17 cellular contexts compared by ENCODE assay signal in the genomic region with DNA sequence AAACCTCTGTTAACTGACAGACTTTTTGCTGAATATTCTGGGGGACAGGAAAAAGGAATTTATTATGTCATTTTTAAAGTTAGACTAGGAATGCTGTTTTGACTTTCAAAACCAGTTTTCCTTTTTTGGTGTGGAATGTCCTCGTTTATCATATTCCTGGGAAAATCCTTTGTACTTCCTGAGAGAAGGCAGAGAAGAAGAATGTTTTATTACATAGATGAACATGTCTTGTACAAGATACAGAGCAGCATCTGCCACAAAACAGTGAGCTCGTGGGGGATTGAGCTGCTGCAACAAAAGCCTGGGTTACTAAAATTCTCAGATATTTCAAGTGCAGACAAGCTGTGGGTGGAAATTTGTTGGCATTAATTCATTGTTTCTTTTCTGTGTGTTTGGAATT. TPM values are rescaled to one million over a fixed set of nuclear protein-coding genes. Genes with fewer than 3 reads are reported as not detected.
DNase-seq lines count a peak whose midpoint lies in the region; ATAC-seq and TF ChIP-seq lines count a peak whose summit lies in the region.
"Had no signal": no experiment of that assay in that cellular context is flagged by ENCODE, and none has a peak within 500 bp of the region (broad histone marks: within the 10 kb centered on the region; RNA-seq: fewer than 3 reads in every experiment).

No MANE protein-coding gene starts in this region.

- H3K27ac ChIP-seq in right atrium auricular region (peak overlapping the region; percentile 26 to 32), adrenal gland (peak overlapping the region in 2 of 5 donors; percentile 7 to 34)
- H3K27ac ChIP-seq: vagina had no signal

- H3K9me3 Mint-ChIP-seq in endothelial cell (ENCODE audit: unreplicated experiment) (no peaks in the 10 kb centered on the region), mesothelial cell of epicardium (no peaks in the 10 kb centered on the region), type B pancreatic cell (no peaks in the 10 kb centered on the region)
- H3K9me3 Mint-ChIP-seq: neural crest cell had no signal

- H3K9me3 ChIP-seq in right atrium auricular region (no peaks in the 10 kb centered on the region), adrenal gland (replicated peaks in 1 of 3) (no peaks in the 10 kb centered on the region)
- H3K9me3 ChIP-seq: vagina had no signal

- H3K4me1 ChIP-seq in right atrium auricular region (peaks cover 0 to 42% of the 10 kb centered on the region in 2 donors), adrenal gland (replicated peaks in 1 of 2) (peaks cover 0 to 36% of the 10 kb centered on the region in 2 donors)

- peak overlapping the region; percentile 37 for H3K27ac Mint-ChIP-seq in endothelial cell (ENCODE audit: unreplicated experiment)
- peak overlapping the region; percentile 93 for H3K27ac Mint-ChIP-seq in mesothelial cell of epicardium
- peak overlapping the region; percentile 69 for H3K27ac Mint-ChIP-seq in type B pancreatic cell

- 49 to 68% (median 55%) methylated on average over 2 of the region's 2 CpGs for WGBS in adrenal gland, 4 donors

- no peaks in the 10 kb centered on the region for H3K27me3 Mint-ChIP-seq in endothelial cell (ENCODE audit: unreplicated experiment)
- no peaks in the 10 kb centered on the region for H3K27me3 Mint-ChIP-seq in mesothelial cell of epicardium (ENCODE audit: low read depth)
- no peaks in the 10 kb centered on the region for H3K27me3 Mint-ChIP-seq in type B pancreatic cell

- TF ChIP-seq POLR2A in adrenal gland (IDR thresholded peaks at IDR 0.05), result no peak

- no peak for DNase-seq in right atrium auricular region (ENCODE audit: low spot score)
- DNase-seq in left ventricle myocardium superior, result no peak
- no peak for DNase-seq in endothelial cell (ENCODE audit: low spot score)
- DNase-seq in mesothelial cell of epicardium (ENCODE audit: low spot score in 2 of 2, unreplicated experiment in 2 of 2), result no peak
- DNase-seq in type B pancreatic cell (ENCODE audit: extremely low spot score, unreplicated experiment), result no peak
- DNase-seq in left lobe of liver (ENCODE audit: low spot score), result no peak
- DNase-seq in adrenal gland, result no peak
- DNase-seq: ACHN; activated CD8-positive, alpha-beta memory T cell treated with anti-CD3 and anti-CD28 coated beads for 24 hours; activated naive CD4-positive, alpha-beta T cell; cerebellar nuclear complex; KG1; NCI-H748 treated with DMSO at 0.1 percent for 48 hours; T1000 had no signal

- intact Hi-C loops in left ventricle myocardium superior (cut with micrococcal nuclease), result no loop called here
- intact Hi-C loops in adrenal gland (cut with DNase I), result no loop called here

- H3K36me3 Mint-ChIP-seq in endothelial cell (ENCODE audit: low read depth, unreplicated experiment) (no peaks in the 10 kb centered on the region), mesothelial cell of epicardium (peaks cover 9% of the 10 kb centered on the region), type B pancreatic cell (peaks cover 6% of the 10 kb centered on the region)

- H3K4me3 ChIP-seq in right atrium auricular region (no peak overlapping the region), adrenal gland (no peak overlapping the region)
- H3K4me3 ChIP-seq: vagina had no signal

- TF ChIP-seq CTCF in right atrium auricular region (IDR thresholded peaks at IDR 0.05), result no peak
- no peak for TF ChIP-seq CTCF in endothelial cell (IDR thresholded peaks at IDR 0.05; ENCODE audit: unreplicated experiment)
- no peak for TF ChIP-seq CTCF in mesothelial cell of epicardium (IDR thresholded peaks at IDR 0.05; ENCODE audit: unreplicated experiment)
- no peak for TF ChIP-seq CTCF in type B pancreatic cell (conservative IDR thresholded peaks at IDR 0.05)
- no peak for TF ChIP-seq CTCF in adrenal gland (IDR thresholded peaks at IDR 0.05)

- H3K27me3 ChIP-seq in right atrium auricular region (no peaks in the 10 kb centered on the region), adrenal gland (no peaks in the 10 kb centered on the region)
- H3K27me3 ChIP-seq: vagina had no signal

- peaks cover 11% of the 10 kb centered on the region for H3K36me3 ChIP-seq in right atrium auricular region
- no peaks in the 10 kb centered on the region for H3K36me3 ChIP-seq in adrenal gland (replicated peaks in 1 of 2)

- ATAC-seq in left ventricle myocardium superior (no peak), GM21360 (IDR thresholded peaks at IDR 0.05; ENCODE audit: unreplicated experiment) (no peak), left lobe of liver (no peak)

- H3K4me3 Mint-ChIP-seq in endothelial cell (ENCODE audit: unreplicated experiment) (no peak overlapping the region), mesothelial cell of epicardium (no peak overlapping the region), type B pancreatic cell (peak overlapping the region; percentile 20)
- H3K4me3 Mint-ChIP-seq: neural crest cell had no signal

- H3K4me1 Mint-ChIP-seq in endothelial cell (ENCODE audit: unreplicated experiment) (no peaks in the 10 kb centered on the region), mesothelial cell of epicardium (peaks cover 42% of the 10 kb centered on the region), type B pancreatic cell (ENCODE audit: unreplicated experiment) (peaks cover 33% of the 10 kb centered on the region)

RNA-seq across cellular contexts. Expression of a gene that starts 20.2 kb away (rescaled TPM):
- 10 to 100 TPM; 12.4 to 14.2 TPM for total RNA-seq in right atrium auricular region
- total RNA-seq in left ventricle myocardium superior, result 15.6 TPM
- 39.6 TPM for total RNA-seq in endothelial cell (ENCODE audit: unreplicated experiment)
- total RNA-seq in mesothelial cell of epicardium, result 44.6 to 51.4 TPM (median 50.0 TPM) in 3 replicates
- 26.0 and 27.0 TPM in 2 replicates for total RNA-seq in type B pancreatic cell (ENCODE audit: low replicate concordance)
- total RNA-seq in left lobe of liver, result 6.6 TPM
- 10 to 100 TPM in 7 of 8 donors, 1 to 10 TPM in 1; 6.4 to 22.2 (median 13.9) TPM for total RNA-seq in adrenal gland
- 10 to 100 TPM; 15.0 to 22.2 (median 15.7) TPM for polyA plus RNA-seq in adrenal gland

Comparison
In these comparisons a context has a peak if more than half of its experiments do, and no peak if none do; other contexts are left out.
1. H3K27ac Mint-ChIP-seq: peak in every context shown above with its lines; median percentile 93 in mesothelial cell of epicardium; 69 in type B pancreatic cell; 37 in endothelial cell.